In genomic region chr4:122658818-122659295, GRCh38 we compare ENCODE assay signal across 16 cellular contexts. TPM values are rescaled to one million over a fixed set of nuclear protein-coding genes. Genes with fewer than 3 reads are reported as not detected.
DNase-seq lines count a peak whose midpoint lies in the region; ATAC-seq and TF ChIP-seq lines count a peak whose summit lies in the region.
"Had no signal": no experiment of that assay in that cellular context is flagged by ENCODE, and none has a peak within 500 bp of the region (broad histone marks: within the 10 kb centered on the region; RNA-seq: fewer than 3 reads in every experiment).

No MANE protein-coding gene starts in this region.

- peaks cover 39% of the 10 kb centered on the region for H3K4me1 Mint-ChIP-seq in activated T-cell treated with anti-CD3 and anti-CD28 coated beads, Interleukin-2, amount 50 U/mL, for 4 hours (ENCODE audit: low read depth)
- H3K4me1 Mint-ChIP-seq in stimulated activated effector memory CD8-positive, alpha-beta T cell treated with anti-CD3 and anti-CD28 coated beads, Interleukin-12 subunit alpha, Interleukin-12 subunit beta, amount 100 ng/mL, for 72 hours = peaks cover 20% of the 10 kb centered on the region

- intact Hi-C loops in ovary (cut with DNase I) = no loop called here

- TF ChIP-seq POLR2A in ovary (IDR thresholded peaks at IDR 0.05) = no peak

- no peaks in the 10 kb centered on the region for H3K36me3 Mint-ChIP-seq in activated T-cell treated with anti-CD3 and anti-CD28 coated beads, Interleukin-2, amount 50 U/mL, for 4 hours (ENCODE audit: insufficient read depth)
- H3K36me3 Mint-ChIP-seq in stimulated activated effector memory CD8-positive, alpha-beta T cell treated with anti-CD3 and anti-CD28 coated beads, Interleukin-12 subunit alpha, Interleukin-12 subunit beta, amount 100 ng/mL, for 72 hours = no peaks in the 10 kb centered on the region

- no peaks in the 10 kb centered on the region for H3K9me3 ChIP-seq in ovary
- H3K9me3 ChIP-seq: right lobe of liver had no signal

- TF ChIP-seq EP300 in ovary (IDR thresholded peaks at IDR 0.05) = no peak

- DNase-seq in activated T-cell treated with anti-CD3 and anti-CD28 coated beads, Interleukin-2, amount 50 U/mL, for 4 hours = no peak
- DNase-seq in activated T-cell treated with anti-CD3 and anti-CD28 coated beads for 4 hours (no peak), COLO668 (lab: John Stamatoyannopoulos, UW; ENCODE audit: unreplicated experiment) (no peak), medulla oblongata (ENCODE audit: extremely low spot score) (no peak), ovary (no peak)
- DNase-seq in stimulated activated effector memory CD8-positive, alpha-beta T cell treated with anti-CD3 and anti-CD28 coated beads, Interleukin-12 subunit alpha, Interleukin-12 subunit beta, amount 100 ng/mL, for 72 hours (ENCODE audit: low spot score in 2 of 2) = peak in 1 of 2 donors; percentile 66
- DNase-seq: HFFc6, NCI-H1048, right lobe of liver, upper lobe of left lung had no signal

- H3K27ac Mint-ChIP-seq in stimulated activated effector memory CD8-positive, alpha-beta T cell treated with anti-CD3 and anti-CD28 coated beads, Interleukin-12 subunit alpha, Interleukin-12 subunit beta, amount 100 ng/mL, for 72 hours = no peak overlapping the region
- H3K27ac Mint-ChIP-seq: HFFc6 had no signal

- WGBS in ovary, 3 donors = 66 to 80% (median 70%) methylated on average over 1 of the region's 1 CpG

- peaks cover 2% of the 10 kb centered on the region for H3K27me3 Mint-ChIP-seq in activated T-cell treated with anti-CD3 and anti-CD28 coated beads, Interleukin-2, amount 50 U/mL, for 4 hours (ENCODE audit: low read depth)

- peaks cover 3% of the 10 kb centered on the region for H3K9me3 Mint-ChIP-seq in activated T-cell treated with anti-CD3 and anti-CD28 coated beads, Interleukin-2, amount 50 U/mL, for 4 hours
- H3K9me3 Mint-ChIP-seq in stimulated activated effector memory CD8-positive, alpha-beta T cell treated with anti-CD3 and anti-CD28 coated beads, Interleukin-12 subunit alpha, Interleukin-12 subunit beta, amount 100 ng/mL, for 72 hours = no peaks in the 10 kb centered on the region

- no peaks in the 10 kb centered on the region for H3K27me3 ChIP-seq in ovary
- H3K27me3 ChIP-seq: right lobe of liver, upper lobe of left lung had no signal

- TF ChIP-seq CTCF in ovary (IDR thresholded peaks at IDR 0.05) = no peak

- no peaks in the 10 kb centered on the region for H3K4me1 ChIP-seq in ovary (ENCODE audit: insufficient read depth)
- H3K4me1 ChIP-seq: right lobe of liver, upper lobe of left lung had no signal

- H3K36me3 ChIP-seq in ovary = no peaks in the 10 kb centered on the region
- H3K36me3 ChIP-seq: right lobe of liver, upper lobe of left lung had no signal

- ATAC-seq in activated T-cell treated with anti-CD3 and anti-CD28 coated beads, Interleukin-2, amount 50 U/mL, for 4 hours = peak; percentile 87
- ATAC-seq in GM21717 (IDR thresholded peaks at IDR 0.05; ENCODE audit: unreplicated experiment) (peak; percentile 93), HG03342 (IDR thresholded peaks at IDR 0.05; ENCODE audit: unreplicated experiment) (peak; percentile 79)
- ATAC-seq in stimulated activated effector memory CD8-positive, alpha-beta T cell treated with anti-CD3 and anti-CD28 coated beads, Interleukin-12 subunit alpha, Interleukin-12 subunit beta, amount 100 ng/mL, for 72 hours = peak; percentile 97
- ATAC-seq: right lobe of liver had no signal

- no peak overlapping the region for H3K4me3 ChIP-seq in ovary
- H3K4me3 ChIP-seq: coronary artery, right lobe of liver, upper lobe of left lung had no signal

- peak overlapping the region; percentile 27 for H3K4me3 Mint-ChIP-seq in activated T-cell treated with anti-CD3 and anti-CD28 coated beads, Interleukin-2, amount 50 U/mL, for 4 hours
- H3K4me3 Mint-ChIP-seq in stimulated activated effector memory CD8-positive, alpha-beta T cell treated with anti-CD3 and anti-CD28 coated beads, Interleukin-12 subunit alpha, Interleukin-12 subunit beta, amount 100 ng/mL, for 72 hours = peak overlapping the region; percentile 22
- H3K4me3 Mint-ChIP-seq: HFFc6 had no signal

- no peak overlapping the region for H3K27ac ChIP-seq in ovary
- H3K27ac ChIP-seq: coronary artery, right lobe of liver, upper lobe of left lung had no signal

RNA-seq across cellular contexts. Expression of gene IL21, which starts 38.0 kb away (rescaled TPM):
- 100 to 1,000 TPM in 1 of 3 donors, 10 to 100 TPM in 2; 35.0 to 109 (median 42.8) TPM for total RNA-seq in activated T-cell treated with anti-CD3 and anti-CD28 coated beads, Interleukin-2, amount 50 U/mL, for 4 hours
- total RNA-seq in ovary = under 1 TPM in 1 of 7 donors, not detected in 6; 0.31 TPM
- not detected for polyA plus RNA-seq in ovary
- total RNA-seq: G401, glomerular endothelial cell, HFFc6, lung microvascular endothelial cell, right lobe of liver, upper lobe of left lung had no signal

Comparison
In these comparisons a context has a peak if more than half of its experiments do, and no peak if none do; other contexts are left out.
1. RNA of gene IL21, which starts 38.0 kb away (total RNA-seq): 35.0 to 109 TPM in activated T-cell treated with anti-CD3 and anti-CD28 coated beads, Interleukin-2, amount 50 U/mL, for 4 hours; 0.31 TPM in ovary; every median in the first group is over 10 times any median in the second.
2. Peak in every context shown above with its lines, with median percentiles within 50 percentile points of each other: ATAC-seq.